ENCODE assay signal across 8 cellular contexts in the genomic region with DNA sequence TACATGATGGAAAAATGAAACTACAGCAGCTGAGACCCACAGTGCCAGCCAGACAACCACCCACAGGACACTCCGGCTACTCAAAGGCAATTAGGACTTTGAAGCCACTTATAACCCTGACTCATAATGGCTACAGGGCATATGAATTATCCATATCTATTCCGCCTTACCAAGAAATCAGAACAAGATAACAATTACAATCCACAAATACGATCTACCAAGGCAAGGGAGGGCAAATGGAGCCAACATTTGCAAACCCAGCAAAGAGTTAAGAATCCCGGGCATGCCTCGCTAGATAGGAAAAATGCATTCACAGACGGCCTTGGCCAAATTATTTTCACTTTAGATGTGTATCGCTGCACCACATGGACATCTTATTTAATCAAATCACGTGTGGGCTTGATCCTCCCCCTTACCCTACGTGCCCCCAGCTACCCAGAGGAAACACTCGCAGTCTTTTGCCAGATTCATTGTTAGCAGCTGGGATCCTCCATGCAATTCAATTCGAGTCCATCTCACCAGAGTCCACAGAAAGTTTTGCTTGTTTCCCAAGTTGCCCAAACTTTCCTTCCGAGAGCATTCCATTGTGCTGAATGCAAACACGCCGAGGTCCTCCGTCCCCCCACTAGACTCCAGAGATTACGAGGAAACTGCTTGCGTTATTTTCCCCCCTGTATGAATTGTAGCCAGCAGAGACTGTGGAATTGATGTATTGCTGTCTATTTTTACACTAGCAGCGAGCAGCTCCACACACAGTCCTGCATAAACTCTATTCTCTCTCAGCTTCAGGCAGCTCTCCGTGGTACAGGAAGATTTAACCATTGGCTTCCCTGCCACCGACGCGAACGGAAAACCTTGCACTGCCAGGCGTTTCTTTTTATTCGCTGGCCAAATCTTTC. TPM values are rescaled to one million over a fixed set of nuclear protein-coding genes. Genes with fewer than 3 reads are reported as not detected.
DNase-seq lines count a peak whose midpoint lies in the region; ATAC-seq and TF ChIP-seq lines count a peak whose summit lies in the region.

No MANE protein-coding gene starts in this region.

- H3K4me3 ChIP-seq in liver (ENCODE audit: low read depth in 1 of 3, low read length in 3 of 3) (peak overlapping the region; percentile 48 to 81 (median 80)), thymus (ENCODE audit: low read length) (peak overlapping the region; percentile 15)

- WGBS in liver, result 5% methylated on average over 25 of the region's 25 CpGs
- 30% methylated on average over 25 of the region's 25 CpGs for WGBS in thymus

- H3K36me3 Mint-ChIP-seq in natural killer cell treated with Interleukin-12 subunit alpha and Interleukin-12 subunit beta and Interleukin-15 and Interleukin-18, amount 100 ng/mL, for 72 hours, result no peaks in the 10 kb centered on the region

- no peaks in the 10 kb centered on the region for H3K9me3 ChIP-seq in liver (ENCODE audit: control insufficient read depth in 4 of 4, low read length in 3 of 4)
- H3K9me3 ChIP-seq in thymus (ENCODE audit: control insufficient read depth), result no peaks in the 10 kb centered on the region

- TF ChIP-seq CTCF in liver (IDR thresholded peaks at IDR 0.05; ENCODE audit: low read depth, low read length, missing input control), result no peak

- no peaks in the 10 kb centered on the region for H3K36me3 ChIP-seq in liver (ENCODE audit: control insufficient read depth in 4 of 4, insufficient read depth in 3 of 4, low read depth in 1 of 4, low read length in 3 of 4)
- H3K36me3 ChIP-seq in thymus (ENCODE audit: control insufficient read depth, insufficient read depth), result no peaks in the 10 kb centered on the region

- no peak overlapping the region for H3K4me3 Mint-ChIP-seq in natural killer cell treated with Interleukin-12 subunit alpha and Interleukin-12 subunit beta and Interleukin-15 and Interleukin-18, amount 100 ng/mL, for 72 hours

- H3K27ac Mint-ChIP-seq in natural killer cell treated with Interleukin-12 subunit alpha and Interleukin-12 subunit beta and Interleukin-15 and Interleukin-18, amount 100 ng/mL, for 72 hours, result no peak overlapping the region

- no peak for ATAC-seq in natural killer cell treated with Interleukin-12 subunit alpha and Interleukin-12 subunit beta and Interleukin-15 and Interleukin-18, amount 100 ng/mL, for 72 hours

- no peaks in the 10 kb centered on the region for H3K4me1 Mint-ChIP-seq in natural killer cell treated with Interleukin-12 subunit alpha and Interleukin-12 subunit beta and Interleukin-15 and Interleukin-18, amount 100 ng/mL, for 72 hours (ENCODE audit: low read depth in 2 of 2)

- H3K4me1 ChIP-seq in liver (ENCODE audit: control insufficient read depth in 4 of 4, insufficient read depth in 4 of 4, low read length in 3 of 4), result peaks cover 3 to 25% (median 14%) of the 10 kb centered on the region in 4 donors
- H3K4me1 ChIP-seq in thymus (ENCODE audit: control insufficient read depth, insufficient read depth, low read length), result no peaks in the 10 kb centered on the region

- peaks cover 7% of the 10 kb centered on the region for H3K9me3 Mint-ChIP-seq in natural killer cell treated with Interleukin-12 subunit alpha and Interleukin-12 subunit beta and Interleukin-15 and Interleukin-18, amount 100 ng/mL, for 72 hours

- H3K9ac ChIP-seq in liver (ENCODE audit: low read depth in 1 of 2, low read length in 2 of 2), result peak overlapping the region; percentile 86 to 99

- peaks cover 0 to 2% of the 10 kb centered on the region in 2 donors for H3K27me3 Mint-ChIP-seq in natural killer cell treated with Interleukin-12 subunit alpha and Interleukin-12 subunit beta and Interleukin-15 and Interleukin-18, amount 100 ng/mL, for 72 hours

- peak; percentile 10 for DNase-seq in NCI-H1092 treated with DMSO at 0.1 percent for 48 hours (lab: John Stamatoyannopoulos, UW)
- DNase-seq in NCI-H1092 (lab: John Stamatoyannopoulos, UW), result no peak
- peak; percentile 23 for DNase-seq in cerebellum (ENCODE audit: low spot score)
- no peak for DNase-seq in occipital lobe (lab: John Stamatoyannopoulos, UW)
- no peak for DNase-seq in NCI-H526 (lab: John Stamatoyannopoulos, UW)
- DNase-seq in natural killer cell treated with Interleukin-12 subunit alpha and Interleukin-12 subunit beta and Interleukin-15 and Interleukin-18, amount 100 ng/mL, for 72 hours (ENCODE audit: low spot score), result no peak

- peak in 1 of 2 donors; percentile 12 for TF ChIP-seq RAD21 in liver (IDR thresholded peaks at IDR 0.05)

- peak overlapping the region; percentile 88 to 91 for H3K27ac ChIP-seq in liver (ENCODE audit: low read depth in 1 of 2, low read length in 2 of 2)
- H3K27ac ChIP-seq in thymus (ENCODE audit: low read depth), result peak overlapping the region; percentile 36

- no peaks in the 10 kb centered on the region for H3K27me3 ChIP-seq in liver (ENCODE audit: control insufficient read depth in 4 of 4, insufficient read depth in 4 of 4, low read length in 3 of 4)
- no peaks in the 10 kb centered on the region for H3K27me3 ChIP-seq in thymus (ENCODE audit: control insufficient read depth, insufficient read depth)

TF ChIP-seq in liver, 16 proteins besides CTCF, POLR2A, EP300 and RAD21:
- TF ChIP-seq FOXA1 (IDR thresholded peaks at IDR 0.05) (no peak), MAX (IDR thresholded peaks at IDR 0.05) (peak; percentile 28), TAF1 (conservative IDR thresholded peaks at IDR 0.05) (peak; percentile 89), SP1 (IDR thresholded peaks at IDR 0.05) (peak; percentile 48), HNF4A (conservative IDR thresholded peaks at IDR 0.05) (peak; percentile 16 to 25), EGR1 (IDR thresholded peaks at IDR 0.05; ENCODE audit: low read depth in 2 of 2) (peak in 1 of 2 donors; percentile 36), JUND (IDR thresholded peaks at IDR 0.05) (peak in 1 of 2 donors; percentile 9), RXRA (IDR thresholded peaks at IDR 0.05) (peak; percentile 63 to 84), GABPA (IDR thresholded peaks at IDR 0.05 in 1 of 2, conservative IDR thresholded peaks at IDR 0.05 in 1 of 2) (no peak), YY1 (IDR thresholded peaks at IDR 0.05) (peak; percentile 71)
- TF ChIP-seq, protein P1, sequence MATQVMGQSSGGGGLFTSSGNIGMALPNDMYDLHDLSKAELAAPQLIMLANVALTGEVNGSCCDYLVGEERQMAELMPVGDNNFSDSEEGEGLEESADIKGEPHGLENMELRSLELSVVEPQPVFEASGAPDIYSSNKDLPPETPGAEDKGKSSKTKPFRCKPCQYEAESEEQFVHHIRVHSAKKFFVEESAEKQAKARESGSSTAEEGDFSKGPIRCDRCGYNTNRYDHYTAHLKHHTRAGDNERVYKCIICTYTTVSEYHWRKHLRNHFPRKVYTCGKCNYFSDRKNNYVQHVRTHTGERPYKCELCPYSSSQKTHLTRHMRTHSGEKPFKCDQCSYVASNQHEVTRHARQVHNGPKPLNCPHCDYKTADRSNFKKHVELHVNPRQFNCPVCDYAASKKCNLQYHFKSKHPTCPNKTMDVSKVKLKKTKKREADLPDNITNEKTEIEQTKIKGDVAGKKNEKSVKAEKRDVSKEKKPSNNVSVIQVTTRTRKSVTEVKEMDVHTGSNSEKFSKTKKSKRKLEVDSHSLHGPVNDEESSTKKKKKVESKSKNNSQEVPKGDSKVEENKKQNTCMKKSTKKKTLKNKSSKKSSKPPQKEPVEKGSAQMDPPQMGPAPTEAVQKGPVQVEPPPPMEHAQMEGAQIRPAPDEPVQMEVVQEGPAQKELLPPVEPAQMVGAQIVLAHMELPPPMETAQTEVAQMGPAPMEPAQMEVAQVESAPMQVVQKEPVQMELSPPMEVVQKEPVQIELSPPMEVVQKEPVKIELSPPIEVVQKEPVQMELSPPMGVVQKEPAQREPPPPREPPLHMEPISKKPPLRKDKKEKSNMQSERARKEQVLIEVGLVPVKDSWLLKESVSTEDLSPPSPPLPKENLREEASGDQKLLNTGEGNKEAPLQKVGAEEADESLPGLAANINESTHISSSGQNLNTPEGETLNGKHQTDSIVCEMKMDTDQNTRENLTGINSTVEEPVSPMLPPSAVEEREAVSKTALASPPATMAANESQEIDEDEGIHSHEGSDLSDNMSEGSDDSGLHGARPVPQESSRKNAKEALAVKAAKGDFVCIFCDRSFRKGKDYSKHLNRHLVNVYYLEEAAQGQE (IDR thresholded peaks at IDR 0.05), result peak; percentile 85
- TF ChIP-seq, protein P2, sequence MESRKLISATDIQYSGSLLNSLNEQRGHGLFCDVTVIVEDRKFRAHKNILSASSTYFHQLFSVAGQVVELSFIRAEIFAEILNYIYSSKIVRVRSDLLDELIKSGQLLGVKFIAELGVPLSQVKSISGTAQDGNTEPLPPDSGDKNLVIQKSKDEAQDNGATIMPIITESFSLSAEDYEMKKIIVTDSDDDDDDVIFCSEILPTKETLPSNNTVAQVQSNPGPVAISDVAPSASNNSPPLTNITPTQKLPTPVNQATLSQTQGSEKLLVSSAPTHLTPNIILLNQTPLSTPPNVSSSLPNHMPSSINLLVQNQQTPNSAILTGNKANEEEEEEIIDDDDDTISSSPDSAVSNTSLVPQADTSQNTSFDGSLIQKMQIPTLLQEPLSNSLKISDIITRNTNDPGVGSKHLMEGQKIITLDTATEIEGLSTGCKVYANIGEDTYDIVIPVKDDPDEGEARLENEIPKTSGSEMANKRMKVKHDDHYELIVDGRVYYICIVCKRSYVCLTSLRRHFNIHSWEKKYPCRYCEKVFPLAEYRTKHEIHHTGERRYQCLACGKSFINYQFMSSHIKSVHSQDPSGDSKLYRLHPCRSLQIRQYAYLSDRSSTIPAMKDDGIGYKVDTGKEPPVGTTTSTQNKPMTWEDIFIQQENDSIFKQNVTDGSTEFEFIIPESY (IDR thresholded peaks at IDR 0.05), result peak; percentile 33
- TF ChIP-seq, protein P3, sequence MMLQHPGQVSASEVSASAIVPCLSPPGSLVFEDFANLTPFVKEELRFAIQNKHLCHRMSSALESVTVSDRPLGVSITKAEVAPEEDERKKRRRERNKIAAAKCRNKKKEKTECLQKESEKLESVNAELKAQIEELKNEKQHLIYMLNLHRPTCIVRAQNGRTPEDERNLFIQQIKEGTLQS (IDR thresholded peaks at IDR 0.05), result no peak

RNA-seq across cellular contexts. Expression of gene PPARGC1A, which starts 1.2 kb away (rescaled TPM):
- total RNA-seq in cerebellum, result 14.3 TPM
- total RNA-seq in liver, result 10 to 100 TPM in 1 of 2 donors, 1 to 10 TPM in 1; 7.7 to 34.6 TPM
- polyA plus RNA-seq in liver, result 10 to 100 TPM; 13.5 to 19.0 TPM
- polyA plus RNA-seq in thymus, result 3.1 TPM
- 5.5 TPM for total RNA-seq in occipital lobe
- total RNA-seq in natural killer cell treated with Interleukin-12 subunit alpha and Interleukin-12 subunit beta and Interleukin-15 and Interleukin-18, amount 100 ng/mL, for 72 hours, result not detected

Comparison
In these comparisons a context has a peak if more than half of its experiments do, and no peak if none do; other contexts are left out.
1. DNase-seq: peak in NCI-H1092 treated with DMSO at 0.1 percent for 48 hours (single experiment) and cerebellum (single experiment); none in NCI-H1092 (single experiment), occipital lobe (single experiment), NCI-H526 (0 of 2) and natural killer cell treated with Interleukin-12 subunit alpha and Interleukin-12 subunit beta and Interleukin-15 and Interleukin-18, amount 100 ng/mL, for 72 hours (single experiment).